1 cellular context compared by ENCODE assay signal in the genomic region with DNA sequence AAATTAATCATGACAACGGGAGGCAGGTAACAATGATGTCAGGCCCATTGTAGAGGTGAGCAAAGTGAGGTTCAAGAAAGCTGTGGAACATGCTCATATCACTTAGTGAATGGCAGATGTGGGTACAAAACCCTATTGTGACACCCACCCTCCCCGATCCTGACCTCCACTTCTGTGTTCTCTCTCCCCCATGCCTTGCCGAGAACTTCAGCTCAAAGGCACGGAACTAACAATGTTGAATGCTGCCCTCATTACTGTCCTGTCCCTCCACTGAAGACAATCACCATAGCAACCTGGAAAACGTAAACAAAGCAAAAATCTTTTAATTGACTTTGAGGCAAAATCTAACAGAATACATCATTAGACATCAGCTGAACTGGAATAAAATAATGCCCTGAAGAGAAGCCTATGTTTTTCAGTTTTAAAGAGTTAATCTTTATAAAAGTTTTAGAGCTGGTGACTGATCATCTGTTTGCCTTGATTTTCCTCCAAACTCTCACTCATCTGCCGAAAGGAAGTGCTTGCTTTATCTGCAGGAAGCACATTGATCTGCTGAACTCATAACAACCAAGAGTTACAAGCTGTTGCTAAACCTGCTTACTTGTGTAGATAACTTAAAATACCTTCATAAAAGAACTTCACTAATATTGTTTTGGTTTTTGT.
A peak's percentile ranks its signal among the peaks of the same experiment; 100 is the strongest.
TF ChIP-seq lines count a peak whose summit lies in the region.

No MANE protein-coding gene starts in this region.

TF ChIP-seq in IMR-90, 13 proteins besides CTCF, POLR2A, EP300 and RAD21 (continued from another document):
- TF ChIP-seq, protein P1, sequence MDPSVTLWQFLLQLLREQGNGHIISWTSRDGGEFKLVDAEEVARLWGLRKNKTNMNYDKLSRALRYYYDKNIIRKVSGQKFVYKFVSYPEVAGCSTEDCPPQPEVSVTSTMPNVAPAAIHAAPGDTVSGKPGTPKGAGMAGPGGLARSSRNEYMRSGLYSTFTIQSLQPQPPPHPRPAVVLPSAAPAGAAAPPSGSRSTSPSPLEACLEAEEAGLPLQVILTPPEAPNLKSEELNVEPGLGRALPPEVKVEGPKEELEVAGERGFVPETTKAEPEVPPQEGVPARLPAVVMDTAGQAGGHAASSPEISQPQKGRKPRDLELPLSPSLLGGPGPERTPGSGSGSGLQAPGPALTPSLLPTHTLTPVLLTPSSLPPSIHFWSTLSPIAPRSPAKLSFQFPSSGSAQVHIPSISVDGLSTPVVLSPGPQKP (IDR thresholded peaks at IDR 0.05; ENCODE audit: borderline replicate concordance, low read depth, low read length), result no peak
- 0 out of 2 replicates have a peak, but pooled peaks have one; percentile 9 for TF ChIP-seq MAZ (IDR thresholded peaks at IDR 0.05; ENCODE audit: borderline replicate concordance, low read depth, low read length)
